In genomic region chr6:69954733-69955132, GRCh38 we compare ENCODE assay signal across 28 cellular contexts.
"Had no signal": no experiment of that assay in that cellular context is flagged by ENCODE, and none has a peak within 500 bp of the region (broad histone marks: within the 10 kb centered on the region; RNA-seq: fewer than 3 reads in every experiment).

No MANE protein-coding gene starts in this region.

- H3K4me3 ChIP-seq: stomach, suprapubic skin, testis, thoracic aorta, thyroid gland, tibial artery, tibial nerve, transverse colon, upper lobe of left lung, upper lobe of right lung, uterus, vagina had no signal

- H3K27ac ChIP-seq: stomach, suprapubic skin, testis, thoracic aorta, thyroid gland, tibial artery, tibial nerve, transverse colon, upper lobe of left lung, upper lobe of right lung, uterus, vagina had no signal

- H3K36me3 ChIP-seq: stomach, suprapubic skin, thoracic aorta, thyroid gland, tibial artery, tibial nerve, transverse colon, upper lobe of left lung, upper lobe of right lung, uterus, vagina had no signal

- H3K4me1 ChIP-seq: stomach, suprapubic skin, testis, thyroid gland, tibial artery, tibial nerve, transverse colon, upper lobe of left lung, upper lobe of right lung, uterus, vagina had no signal

- H3K27me3 ChIP-seq: stomach, suprapubic skin, testis, thyroid gland, tibial artery, tibial nerve, transverse colon, upper lobe of left lung, upper lobe of right lung, uterus, vagina had no signal

- DNase-seq: stimulated activated CD4-positive, alpha-beta T cell treated with anti-CD3 and anti-CD28 coated beads, Interleukin-2, amount 100 ng/mL, for 48 hours; stimulated activated CD4-positive, alpha-beta T cell treated with anti-CD3 and anti-CD28 coated beads, Interleukin-4, amount 100 ng/mL, for 1 hour; stimulated activated CD4-positive, alpha-beta T cell treated with anti-CD3 and anti-CD28 coated beads, Interleukin-4, amount 100 ng/mL, for 24 hours; stimulated activated CD4-positive, alpha-beta T cell treated with anti-CD3 and anti-CD28 coated beads, Interleukin-4, amount 100 ng/mL, for 4 hours; stimulated activated CD8-positive, alpha-beta memory T cell treated with anti-CD3 and anti-CD28 coated beads, Interleukin-4, amount 100 ng/mL, for 48 hours; stimulated activated naive B cell treated with anti-CD40 and anti-IgM and Interleukin-4, amounts not matched to agents 10 μg/mL and 1 μg/mL and 100 μg/mL, for 72 hours; stimulated activated naive CD4-positive, alpha-beta T cell; stimulated activated naive CD4-positive, alpha-beta T cell treated with Interleukin-2 at 50 U/mL for 16 hours; stimulated activated naive CD8-positive, alpha-beta T cell treated with anti-CD3 and anti-CD28 coated beads, Interleukin-15, amount 100 ng/mL, for 72 hours; stimulated activated naive CD8-positive, alpha-beta T cell treated with anti-CD3 and anti-CD28 coated beads, Interleukin-15, Interleukin-2, amounts not matched to agents 100 U/mL and 50 U/mL, for 24 hours; stomach; substantia nigra; testis; thyroid gland; tibial artery; transverse colon; trophoblast cell; upper lobe of left lung; upper lobe of right lung; uterus had no signal

- H3K9me3 Mint-ChIP-seq: stimulated activated effector memory CD8-positive, alpha-beta T cell treated with anti-CD3 and anti-CD28 coated beads, Interleukin-12 subunit alpha, Interleukin-12 subunit beta, amount 100 ng/mL, for 72 hours; stimulated activated memory B cell treated with anti-CD40 and anti-IgM and Interleukin-4, amounts not matched to agents 10 μg/mL and 1 μg/mL and 100 μg/mL, for 72 hours; stimulated activated naive B cell treated with anti-CD40 and anti-IgM and Interleukin-4, amounts not matched to agents 10 μg/mL and 1 μg/mL and 100 μg/mL, for 72 hours; stimulated activated naive CD8-positive, alpha-beta T cell treated with anti-CD3 and anti-CD28 coated beads, Interleukin-15, amount 100 ng/mL, for 72 hours; stimulated activated naive CD8-positive, alpha-beta T cell treated with anti-CD3 and anti-CD28 coated beads, Interleukin-15, Interleukin-2, amounts not matched to agents 100 ng/mL and 50 ng/mL, for 24 hours; type B pancreatic cell had no signal

- H3K27ac Mint-ChIP-seq: stimulated activated effector memory CD8-positive, alpha-beta T cell treated with anti-CD3 and anti-CD28 coated beads, Interleukin-12 subunit alpha, Interleukin-12 subunit beta, amount 100 ng/mL, for 72 hours; stimulated activated memory B cell treated with anti-CD40 and anti-IgM and Interleukin-4, amounts not matched to agents 10 μg/mL and 1 μg/mL and 100 μg/mL, for 72 hours; stimulated activated naive B cell treated with anti-CD40 and anti-IgM and Interleukin-4, amounts not matched to agents 10 μg/mL and 1 μg/mL and 100 μg/mL, for 72 hours; stimulated activated naive CD8-positive, alpha-beta T cell treated with anti-CD3 and anti-CD28 coated beads, Interleukin-15, amount 100 ng/mL, for 72 hours; stimulated activated naive CD8-positive, alpha-beta T cell treated with anti-CD3 and anti-CD28 coated beads, Interleukin-15, Interleukin-2, amounts not matched to agents 100 ng/mL and 50 ng/mL, for 24 hours; type B pancreatic cell had no signal

- H3K9me3 ChIP-seq: stomach, suprapubic skin, testis, thoracic aorta, thyroid gland, tibial artery, tibial nerve, transverse colon, upper lobe of left lung, upper lobe of right lung, uterus, vagina had no signal

- ATAC-seq: stimulated activated effector memory CD8-positive, alpha-beta T cell treated with anti-CD3 and anti-CD28 coated beads, Interleukin-12 subunit alpha, Interleukin-12 subunit beta, amount 100 ng/mL, for 72 hours; stimulated activated memory B cell treated with anti-CD40 and anti-IgM and Interleukin-4, amounts not matched to agents 10 μg/mL and 1 μg/mL and 100 μg/mL, for 72 hours; stimulated activated naive B cell treated with anti-CD40 and anti-IgM and Interleukin-4, amounts not matched to agents 10 μg/mL and 1 μg/mL and 100 μg/mL, for 72 hours; stimulated activated naive CD8-positive, alpha-beta T cell treated with anti-CD3 and anti-CD28 coated beads, Interleukin-15, amount 100 ng/mL, for 72 hours; stimulated activated naive CD8-positive, alpha-beta T cell treated with anti-CD3 and anti-CD28 coated beads, Interleukin-15, Interleukin-2, amounts not matched to agents 100 U/mL and 50 U/mL, for 24 hours; upper lobe of right lung had no signal

- H3K4me1 Mint-ChIP-seq: stimulated activated effector memory CD8-positive, alpha-beta T cell treated with anti-CD3 and anti-CD28 coated beads, Interleukin-12 subunit alpha, Interleukin-12 subunit beta, amount 100 ng/mL, for 72 hours; stimulated activated memory B cell treated with anti-CD40 and anti-IgM and Interleukin-4, amounts not matched to agents 10 μg/mL and 1 μg/mL and 100 μg/mL, for 72 hours; stimulated activated naive CD8-positive, alpha-beta T cell treated with anti-CD3 and anti-CD28 coated beads, Interleukin-15, amount 100 ng/mL, for 72 hours had no signal

- H3K36me3 Mint-ChIP-seq: stimulated activated effector memory CD8-positive, alpha-beta T cell treated with anti-CD3 and anti-CD28 coated beads, Interleukin-12 subunit alpha, Interleukin-12 subunit beta, amount 100 ng/mL, for 72 hours; stimulated activated naive B cell treated with anti-CD40 and anti-IgM and Interleukin-4, amounts not matched to agents 10 μg/mL and 1 μg/mL and 100 μg/mL, for 72 hours; type B pancreatic cell had no signal

- H3K4me3 Mint-ChIP-seq: stimulated activated effector memory CD8-positive, alpha-beta T cell treated with anti-CD3 and anti-CD28 coated beads, Interleukin-12 subunit alpha, Interleukin-12 subunit beta, amount 100 ng/mL, for 72 hours; stimulated activated memory B cell treated with anti-CD40 and anti-IgM and Interleukin-4, amounts not matched to agents 10 μg/mL and 1 μg/mL and 100 μg/mL, for 72 hours; stimulated activated naive B cell treated with anti-CD40 and anti-IgM and Interleukin-4, amounts not matched to agents 10 μg/mL and 1 μg/mL and 100 μg/mL, for 72 hours; stimulated activated naive CD8-positive, alpha-beta T cell treated with anti-CD3 and anti-CD28 coated beads, Interleukin-15, amount 100 ng/mL, for 72 hours; stimulated activated naive CD8-positive, alpha-beta T cell treated with anti-CD3 and anti-CD28 coated beads, Interleukin-15, Interleukin-2, amounts not matched to agents 100 ng/mL and 50 ng/mL, for 24 hours; type B pancreatic cell had no signal

- H3K27me3 Mint-ChIP-seq: stimulated activated memory B cell treated with anti-CD40 and anti-IgM and Interleukin-4, amounts not matched to agents 10 μg/mL and 1 μg/mL and 100 μg/mL, for 72 hours; stimulated activated naive B cell treated with anti-CD40 and anti-IgM and Interleukin-4, amounts not matched to agents 10 μg/mL and 1 μg/mL and 100 μg/mL, for 72 hours; stimulated activated naive CD8-positive, alpha-beta T cell treated with anti-CD3 and anti-CD28 coated beads, Interleukin-15, Interleukin-2, amounts not matched to agents 100 ng/mL and 50 ng/mL, for 24 hours had no signal
